Comparison of ENCODE assay signal across 7 cellular contexts in the genomic region with DNA sequence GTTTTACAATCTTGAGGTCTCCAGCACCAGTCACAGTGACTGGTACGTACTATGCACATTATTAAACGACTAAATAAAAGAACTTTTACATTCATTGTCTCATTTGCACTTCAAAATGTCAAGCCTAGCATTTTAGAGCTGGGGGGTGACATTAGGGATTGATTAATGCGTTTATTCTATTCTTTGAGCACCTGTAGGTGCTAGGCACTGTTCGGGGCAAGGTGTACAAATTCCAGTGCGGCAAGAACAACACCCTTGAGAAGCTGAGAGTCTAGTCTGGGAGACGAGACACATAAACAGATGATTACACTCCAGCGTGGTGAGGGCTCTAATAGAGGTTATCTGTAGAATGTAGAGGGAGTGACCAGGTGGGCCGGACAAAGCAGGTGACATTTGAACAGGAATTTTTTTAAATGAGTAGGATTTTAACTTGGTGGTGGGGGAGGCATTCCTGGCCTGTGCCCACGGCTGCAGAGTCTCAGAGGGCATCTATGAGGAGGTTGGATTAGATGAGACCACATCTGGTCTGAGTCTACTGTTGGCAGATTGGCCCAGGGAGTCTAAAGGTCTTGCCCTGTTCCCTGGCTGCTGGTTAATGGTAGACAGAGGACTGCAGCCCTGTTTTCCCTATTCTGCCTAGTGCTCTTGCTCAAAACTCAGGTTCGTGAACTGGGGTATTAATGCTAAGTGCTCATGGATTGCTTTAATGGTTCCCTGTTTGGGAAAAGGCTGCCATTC. TPM values are rescaled to one million over a fixed set of nuclear protein-coding genes. Genes with fewer than 3 reads are reported as not detected.
A peak's percentile ranks its signal among the peaks of the same experiment; 100 is the strongest.
DNase-seq lines count a peak whose midpoint lies in the region; TF ChIP-seq lines count a peak whose summit lies in the region.

No MANE protein-coding gene starts in this region.

- no peaks in the 10 kb centered on the region for H3K36me3 ChIP-seq in HEK293 (ENCODE audit: control insufficient read depth in 2 of 2, insufficient read depth in 1 of 2, low read length in 2 of 2)
- no peaks in the 10 kb centered on the region for H3K36me3 ChIP-seq in SJCRH30

- DNase-seq in SJCRH30 (peak in 1 of 2 experiments; percentile 7), fibroblast of gingiva (ENCODE audit: low read depth) (peak; percentile 23), skeletal muscle cell (ENCODE audit: low read depth) (no peak), SKM-1 (lab: John Stamatoyannopoulos, UW; ENCODE audit: unreplicated experiment) (no peak), UCSD-AML1 (lab: John Stamatoyannopoulos, UW; ENCODE audit: unreplicated experiment) (no peak), NCI-H774 (lab: John Stamatoyannopoulos, UW) (no peak)

- H3K9me3 ChIP-seq in HEK293 (ENCODE audit: control insufficient read depth, insufficient read depth, low read depth, low read length) (no peaks in the 10 kb centered on the region), SJCRH30 (replicated peaks) (no peaks in the 10 kb centered on the region)

- peak overlapping the region; percentile 70 for H3K4me3 ChIP-seq in HEK293 (ENCODE audit: low read depth, low read length)
- peak overlapping the region; percentile 92 for H3K4me3 ChIP-seq in SJCRH30
- H3K4me3 ChIP-seq in skeletal muscle cell (ENCODE audit: low read depth, low read length) = peak overlapping the region; percentile 83

- peak overlapping the region; percentile 77; the same call in 1 of the 2 replicates for H3K27ac ChIP-seq in HEK293 (ENCODE audit: extremely low read depth, low read depth, low read length)
- H3K27ac ChIP-seq in SJCRH30 = peak overlapping the region; percentile 77; the same call in 1 of the 2 replicates

- H3K4me1 ChIP-seq in HEK293 (ENCODE audit: control insufficient read depth, insufficient read depth, low read length) (no peaks in the 10 kb centered on the region), SJCRH30 (no peaks in the 10 kb centered on the region)

- no peak for TF ChIP-seq CTCF in HEK293 (tag by site-specific recombination; IDR thresholded peaks at IDR 0.05)

- H3K27me3 ChIP-seq in SJCRH30 = no peaks in the 10 kb centered on the region

- CTCF ChIA-PET in HEK293 (lab: Yijun Ruan, JAX) = interaction anchor here (1.7 kb wide), 1 partner anchor 28 kb away, joined by 5 read pairs; no protein-coding TSS in a partner anchor

- POLR2A ChIA-PET in HEK293 (lab: Yijun Ruan, JAX) = interaction anchor here (0.7 kb wide), 2 partner anchors 107 to 648 kb away, joined by 3 read pairs; no protein-coding TSS in a partner anchor

TF ChIP-seq in HEK293, 187 proteins besides CTCF, POLR2A, EP300 and RAD21:
- TF ChIP-seq PATZ1 (tag by site-specific recombination; IDR thresholded peaks at IDR 0.05) (no peak), YY2 (tag by site-specific recombination; IDR thresholded peaks at IDR 0.05) (no peak), ZNF791 (tag by site-specific recombination; IDR thresholded peaks at IDR 0.05) (no peak), ZSCAN30 (tag by site-specific recombination; IDR thresholded peaks at IDR 0.05) (no peak), ZBTB1 (tag by site-specific recombination; IDR thresholded peaks at IDR 0.05) (no peak), PRDM2 (tag by site-specific recombination; IDR thresholded peaks at IDR 0.05; ENCODE audit: borderline replicate concordance) (no peak), TRIM28 (IDR thresholded peaks at IDR 0.05; ENCODE audit: borderline replicate concordance, low read length) (peak; percentile 73; the same call in 1 of the 2 replicates)
- TF ChIP-seq, protein P1, sequence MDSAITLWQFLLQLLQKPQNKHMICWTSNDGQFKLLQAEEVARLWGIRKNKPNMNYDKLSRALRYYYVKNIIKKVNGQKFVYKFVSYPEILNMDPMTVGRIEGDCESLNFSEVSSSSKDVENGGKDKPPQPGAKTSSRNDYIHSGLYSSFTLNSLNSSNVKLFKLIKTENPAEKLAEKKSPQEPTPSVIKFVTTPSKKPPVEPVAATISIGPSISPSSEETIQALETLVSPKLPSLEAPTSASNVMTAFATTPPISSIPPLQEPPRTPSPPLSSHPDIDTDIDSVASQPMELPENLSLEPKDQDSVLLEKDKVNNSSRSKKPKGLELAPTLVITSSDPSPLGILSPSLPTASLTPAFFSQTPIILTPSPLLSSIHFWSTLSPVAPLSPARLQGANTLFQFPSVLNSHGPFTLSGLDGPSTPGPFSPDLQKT (IDR thresholded peaks at IDR 0.05; ENCODE audit: borderline replicate concordance, low read depth, low read length) = no peak

RNA-seq across cellular contexts. Expression of gene CAT, which starts 1.0 kb away (rescaled TPM):
- 32.6 and 32.7 TPM in 2 replicates for total RNA-seq in SJCRH30 (2014; rRNA removed; shearing (Covaris generic))
